In the genomic region with DNA sequence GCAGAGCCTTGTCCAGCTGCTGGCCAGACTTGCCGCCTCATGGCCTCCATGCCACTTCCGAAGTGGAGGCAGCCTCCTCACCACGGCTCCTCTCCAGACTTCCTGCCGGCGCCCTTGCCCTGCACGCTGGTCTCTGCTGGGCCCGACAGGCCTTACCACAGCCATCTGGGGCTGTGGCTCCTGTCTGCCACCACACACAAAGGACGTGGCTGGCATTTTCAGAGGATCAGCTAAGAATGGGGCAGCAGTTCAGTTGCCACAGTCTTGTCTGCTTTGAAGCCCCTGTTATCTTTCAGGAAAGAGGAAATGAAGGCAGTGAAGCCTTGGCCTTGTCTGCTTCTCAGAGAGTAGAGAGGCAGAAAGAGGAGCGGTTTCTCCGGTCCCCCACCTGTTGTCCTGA, we compare ENCODE assay signal across 15 cellular contexts.
"Had no signal": no experiment of that assay in that cellular context is flagged by ENCODE, and none has a peak within 500 bp of the region (broad histone marks: within the 10 kb centered on the region; RNA-seq: fewer than 3 reads in every experiment).

No MANE protein-coding gene starts in this region.

- H3K9me3 ChIP-seq: tibial nerve, uterus had no signal

- H3K27ac Mint-ChIP-seq: activated CD8-positive, alpha-beta memory T cell treated with anti-CD3 and anti-CD28 coated beads, Interleukin-2, amount 10 ng/mL, durations not matched to agents 7 days and 5 days; activated naive CD8-positive, alpha-beta T cell treated with anti-CD3 and anti-CD28 coated beads for 36 hours; T-helper 1 cell treated with Interleukin-12 subunit alpha and Interleukin-12 subunit beta and Interleukin-4 antibody, amounts not matched to agents 30 μg/mL and 1 μg/mL, for 36 hours had no signal

- H3K27me3 Mint-ChIP-seq: brain had no signal

- ATAC-seq: activated CD8-positive, alpha-beta memory T cell treated with anti-CD3 and anti-CD28 coated beads, Interleukin-2, amount 10 ng/mL, durations not matched to agents 7 days and 5 days; stimulated activated naive CD8-positive, alpha-beta T cell treated with anti-CD3 and anti-CD28 coated beads, Interleukin-15, Interleukin-2, amounts not matched to agents 100 U/mL and 50 U/mL, for 24 hours had no signal

- H3K4me1 ChIP-seq: tibial nerve, uterus had no signal

- DNase-seq: activated CD4-positive, alpha-beta T cell treated with anti-CD3 and anti-CD28 coated beads, Interleukin-2, amount 50 U/mL, for 48 hours; activated CD8-positive, alpha-beta memory T cell treated with anti-CD3 and anti-CD28 coated beads, Interleukin-2, amount 10 ng/mL, durations not matched to agents 7 days and 5 days; activated naive CD4-positive, alpha-beta T cell; activated naive CD8-positive, alpha-beta T cell treated with anti-CD3 and anti-CD28 coated beads for 36 hours; central memory CD4-positive, alpha-beta T cell; dorsolateral prefrontal cortex; foreskin melanocyte; stimulated activated naive CD8-positive, alpha-beta T cell treated with anti-CD3 and anti-CD28 coated beads, Interleukin-15, Interleukin-2, amounts not matched to agents 100 U/mL and 50 U/mL, for 24 hours had no signal

- H3K4me3 Mint-ChIP-seq: activated CD8-positive, alpha-beta memory T cell treated with anti-CD3 and anti-CD28 coated beads, Interleukin-2, amount 10 ng/mL, durations not matched to agents 7 days and 5 days; activated naive CD8-positive, alpha-beta T cell treated with anti-CD3 and anti-CD28 coated beads for 36 hours; brain; neural crest cell; T-helper 1 cell treated with Interleukin-12 subunit alpha and Interleukin-12 subunit beta and Interleukin-4 antibody, amounts not matched to agents 30 μg/mL and 1 μg/mL, for 36 hours had no signal

- H3K36me3 ChIP-seq: tibial nerve, uterus had no signal

- H3K27ac ChIP-seq: skin epidermis had no signal

- H3K36me3 Mint-ChIP-seq: activated CD8-positive, alpha-beta memory T cell treated with anti-CD3 and anti-CD28 coated beads, Interleukin-2, amount 10 ng/mL, durations not matched to agents 7 days and 5 days; activated naive CD8-positive, alpha-beta T cell treated with anti-CD3 and anti-CD28 coated beads for 36 hours had no signal

- H3K9me3 Mint-ChIP-seq: activated naive CD8-positive, alpha-beta T cell treated with anti-CD3 and anti-CD28 coated beads for 36 hours; brain; neural crest cell; T-helper 1 cell treated with Interleukin-12 subunit alpha and Interleukin-12 subunit beta and Interleukin-4 antibody, amounts not matched to agents 30 μg/mL and 1 μg/mL, for 36 hours had no signal

- H3K4me3 ChIP-seq: dorsolateral prefrontal cortex, lung, skin epidermis, tibial nerve, uterus had no signal

- H3K27me3 ChIP-seq: dorsolateral prefrontal cortex, tibial nerve, uterus had no signal
